In the genomic region with DNA sequence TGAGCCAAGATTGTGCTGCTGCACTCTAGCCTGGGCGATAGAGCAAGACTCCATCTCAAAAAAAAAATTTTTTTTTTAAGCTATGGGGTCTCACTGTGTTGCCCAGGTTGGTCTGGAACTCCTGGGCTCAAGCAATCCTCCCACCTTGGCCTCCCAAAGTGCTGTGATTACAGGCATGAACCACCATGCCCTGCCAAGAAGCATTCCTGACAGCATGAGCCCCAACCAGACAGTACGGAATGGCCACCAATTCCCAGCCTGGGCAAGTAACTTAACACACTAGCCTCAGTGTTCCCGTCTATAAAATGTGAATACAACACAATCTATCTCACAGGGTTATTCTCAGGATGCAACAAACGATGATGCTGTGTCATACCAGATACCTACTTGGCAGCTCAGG, we compare ENCODE assay signal across 9 cellular contexts. TPM values are rescaled to one million over a fixed set of nuclear protein-coding genes. Genes with fewer than 3 reads are reported as not detected.
A peak's percentile ranks its signal among the peaks of the same experiment; 100 is the strongest.
DNase-seq lines count a peak whose midpoint lies in the region; ATAC-seq and TF ChIP-seq lines count a peak whose summit lies in the region.
"Had no signal": no experiment of that assay in that cellular context is flagged by ENCODE, and none has a peak within 500 bp of the region (broad histone marks: within the 10 kb centered on the region; RNA-seq: fewer than 3 reads in every experiment).

No MANE protein-coding gene starts in this region.

- H3K4me1 Mint-ChIP-seq in progenitor cell of endocrine pancreas (ENCODE audit: low read depth): peaks cover 21% of the 10 kb centered on the region

- no peak overlapping the region for H2AFZ ChIP-seq in PC-3 (ENCODE audit: low read length)

- peak overlapping the region; percentile 96 for H3K4me3 ChIP-seq in PC-3 (ENCODE audit: low read length)

- H3K9me3 Mint-ChIP-seq in progenitor cell of endocrine pancreas (ENCODE audit: low read depth): no peaks in the 10 kb centered on the region

- intact Hi-C loops in PC-3 (cut with micrococcal nuclease): loop anchor here (2.0 kb wide), 1 partner anchor 15 kb away; no protein-coding TSS in a partner anchor

- H3K4me1 ChIP-seq in ES-I3 (ENCODE audit: insufficient read depth, low read length): peaks cover 32% of the 10 kb centered on the region
- peaks cover 33% of the 10 kb centered on the region for H3K4me1 ChIP-seq in PC-3 (ENCODE audit: insufficient read depth, low read length)

- no TSS peak for BruUV-seq in PC-3 (replicated peaks; lab: Mats Ljungman, UMichigan)

- ATAC-seq in PC-3 (no peak), HG03520 (IDR thresholded peaks at IDR 0.05; ENCODE audit: unreplicated experiment) (no peak)

- H3K9me3 ChIP-seq in ES-I3 (ENCODE audit: control insufficient read depth, insufficient read depth, low read length) (no peaks in the 10 kb centered on the region), PC-3 (ENCODE audit: low read length) (no peaks in the 10 kb centered on the region)

- peaks cover 15% of the 10 kb centered on the region; the same call in 1 of the 2 replicates for H3K36me3 ChIP-seq in ES-I3 (ENCODE audit: insufficient read depth, low read length)
- H3K36me3 ChIP-seq in PC-3 (ENCODE audit: low read depth, low read length): peaks cover 15% of the 10 kb centered on the region

- H3F3A ChIP-seq in PC-3 (ENCODE audit: low read length, unreplicated experiment): no peaks in the 10 kb centered on the region

- H3K27me3 ChIP-seq in PC-3 (ENCODE audit: low read length): no peaks in the 10 kb centered on the region

- H3K79me2 ChIP-seq in PC-3 (ENCODE audit: low read length): peaks cover 74% of the 10 kb centered on the region

- CTCF ChIA-PET in PC-3 (lab: Charles Lee): no interaction called here

- H3K4me2 ChIP-seq in PC-3 (ENCODE audit: low read length): peak overlapping the region; percentile 88

- H3K9ac ChIP-seq in ES-I3 (ENCODE audit: low read depth, low read length) (peak overlapping the region; percentile 91), PC-3 (ENCODE audit: low read length) (peak overlapping the region; percentile 90; the same call in 1 of the 2 replicates)

- H3K27me3 Mint-ChIP-seq in progenitor cell of endocrine pancreas: peaks cover 12% of the 10 kb centered on the region

- H4K20me1 ChIP-seq in PC-3 (ENCODE audit: low read length): peaks cover 62% of the 10 kb centered on the region

- H3K36me3 Mint-ChIP-seq in progenitor cell of endocrine pancreas (ENCODE audit: insufficient read depth): peaks cover 1% of the 10 kb centered on the region

- H3K27ac Mint-ChIP-seq in progenitor cell of endocrine pancreas: peak overlapping the region; percentile 95

- DNase-seq in PC-3: no peak
- no peak for DNase-seq in epithelial cell of prostate (ENCODE audit: low read depth, low spot score)
- DNase-seq in progenitor cell of endocrine pancreas (ENCODE audit: low spot score, unreplicated experiment): no peak
- DNase-seq in NCI-H128 (lab: John Stamatoyannopoulos, UW; ENCODE audit: unreplicated experiment): no peak
- DNase-seq in germinal center (ENCODE audit: low spot score): no peak
- no peak for DNase-seq in HuH-7.5 (ENCODE audit: low spot score)
- DNase-seq: activated gamma-delta T cell treated with Interleukin-2 at 50 U/mL for 16 hours had no signal

- no peak for TF ChIP-seq CTCF in PC-3 (conservative IDR thresholded peaks at IDR 0.05; ENCODE audit: low read depth, low read length)
- no peak for TF ChIP-seq CTCF in progenitor cell of endocrine pancreas (IDR thresholded peaks at IDR 0.05; ENCODE audit: unreplicated experiment)

- H3K4me3 Mint-ChIP-seq in progenitor cell of endocrine pancreas (ENCODE audit: low read depth): peak overlapping the region; percentile 90

- POLR2A ChIA-PET in PC-3 (lab: Charles Lee; ENCODE audit: unreplicated experiment): no interaction called here

- H3K9me2 ChIP-seq in PC-3 (replicated peaks; ENCODE audit: low read length): no peaks in the 10 kb centered on the region

- H3K27ac ChIP-seq in PC-3 (ENCODE audit: low read length) (no peak overlapping the region), epithelial cell of prostate (peak overlapping the region; percentile 76)

RNA-seq across cellular contexts. Expression of gene TKT, which starts 2.1 kb away (rescaled TPM):
- 380 and 486 TPM in 2 replicates for total RNA-seq in PC-3 (2014; rRNA removed)
- total RNA-seq in progenitor cell of endocrine pancreas: 250 and 259 TPM in 2 replicates
